ENCODE assay signal across 12 cellular contexts in genomic region chr19:15315101-15315500, GRCh38. TPM values are rescaled to one million over a fixed set of nuclear protein-coding genes. Genes with fewer than 3 reads are reported as not detected.
DNase-seq lines count a peak whose midpoint lies in the region; ATAC-seq and TF ChIP-seq lines count a peak whose summit lies in the region.
"Had no signal": no experiment of that assay in that cellular context is flagged by ENCODE, and none has a peak within 500 bp of the region (broad histone marks: within the 10 kb centered on the region; RNA-seq: fewer than 3 reads in every experiment).

No MANE protein-coding gene starts in this region.

- H3K9me3 ChIP-seq in naive thymus-derived CD4-positive, alpha-beta T cell (ENCODE audit: control insufficient read depth in 2 of 3, low read length in 3 of 3) = no peaks in the 10 kb centered on the region
- no peaks in the 10 kb centered on the region for H3K9me3 ChIP-seq in adrenal gland (replicated peaks in 1 of 3)
- H3K9me3 ChIP-seq: thyroid gland had no signal

- peaks cover 80% of the 10 kb centered on the region for H3K4me1 Mint-ChIP-seq in activated naive CD8-positive, alpha-beta T cell (ENCODE audit: low read depth)
- peaks cover 60 to 94% (median 76%) of the 10 kb centered on the region in 7 donors for H3K4me1 Mint-ChIP-seq in naive thymus-derived CD4-positive, alpha-beta T cell

- H3K27me3 ChIP-seq in naive thymus-derived CD4-positive, alpha-beta T cell (ENCODE audit: control insufficient read depth in 2 of 2, insufficient read depth in 2 of 2, low read length in 2 of 2) = no peaks in the 10 kb centered on the region
- no peaks in the 10 kb centered on the region for H3K27me3 ChIP-seq in adrenal gland
- H3K27me3 ChIP-seq: neural progenitor cell, thyroid gland had no signal

- no peaks in the 10 kb centered on the region for H3K9me3 Mint-ChIP-seq in activated naive CD8-positive, alpha-beta T cell (ENCODE audit: low read depth)
- no peaks in the 10 kb centered on the region for H3K9me3 Mint-ChIP-seq in naive thymus-derived CD4-positive, alpha-beta T cell

- peak overlapping the region; percentile 54 for H3K4me3 Mint-ChIP-seq in activated naive CD8-positive, alpha-beta T cell
- peak overlapping the region in 9 of 10 donors; percentile 16 to 77 (median 33) for H3K4me3 Mint-ChIP-seq in naive thymus-derived CD4-positive, alpha-beta T cell
- H3K4me3 Mint-ChIP-seq: neural progenitor cell had no signal

- H3K36me3 ChIP-seq in naive thymus-derived CD4-positive, alpha-beta T cell (ENCODE audit: control insufficient read depth in 2 of 3, insufficient read depth in 3 of 3, low read length in 3 of 3) = no peaks in the 10 kb centered on the region
- H3K36me3 ChIP-seq in adrenal gland (replicated peaks in 1 of 2) = no peaks in the 10 kb centered on the region
- H3K36me3 ChIP-seq: neural progenitor cell, thyroid gland had no signal

- WGBS in adrenal gland, 4 donors = 77 to 88% (median 87%) methylated on average over 6 of the region's 6 CpGs

- no peaks in the 10 kb centered on the region for H3K36me3 Mint-ChIP-seq in activated naive CD8-positive, alpha-beta T cell
- H3K36me3 Mint-ChIP-seq in naive thymus-derived CD4-positive, alpha-beta T cell = peaks cover 0 to 6% (median 0%) of the 10 kb centered on the region in 5 donors

- intact Hi-C loops in naive thymus-derived CD4-positive, alpha-beta T cell (cut with micrococcal nuclease) = no loop called here
- intact Hi-C loops in adrenal gland (cut with DNase I) = no loop called here

- CTCF ChIA-PET in naive thymus-derived CD4-positive, alpha-beta T cell (lab: Charles Lee) = no interaction called here

- no peak overlapping the region for H3K4me3 ChIP-seq in naive thymus-derived CD4-positive, alpha-beta T cell (ENCODE audit: low read length)
- no peak overlapping the region for H3K4me3 ChIP-seq in adrenal gland
- H3K4me3 ChIP-seq: neural progenitor cell, thyroid gland had no signal

- TF ChIP-seq POLR2A in adrenal gland (IDR thresholded peaks at IDR 0.05) = no peak

- no peak overlapping the region for H3K27ac ChIP-seq in naive thymus-derived CD4-positive, alpha-beta T cell (ENCODE audit: low read depth, low read length)
- no peak overlapping the region for H3K27ac ChIP-seq in adrenal gland
- H3K27ac ChIP-seq: KMS-11, neural progenitor cell, thyroid gland had no signal

- peak overlapping the region; percentile 85 for H3K27ac Mint-ChIP-seq in activated naive CD8-positive, alpha-beta T cell
- H3K27ac Mint-ChIP-seq in naive thymus-derived CD4-positive, alpha-beta T cell = peak overlapping the region in 7 of 9 donors; percentile 18 to 80 (median 62)
- H3K27ac Mint-ChIP-seq: neural progenitor cell had no signal

- TF ChIP-seq CTCF in adrenal gland (IDR thresholded peaks at IDR 0.05) = no peak

- ATAC-seq in naive thymus-derived CD4-positive, alpha-beta T cell = no peak
- ATAC-seq in GM19455 (IDR thresholded peaks at IDR 0.05; ENCODE audit: unreplicated experiment) = no peak
- ATAC-seq: left lobe of liver had no signal

- POLR2A ChIA-PET in naive thymus-derived CD4-positive, alpha-beta T cell (lab: Charles Lee) = interaction anchor here (1.1 kb wide), 1 partner anchor 17 kb away, joined by 3 read pairs; no protein-coding TSS in a partner anchor

- no peaks in the 10 kb centered on the region for H3K27me3 Mint-ChIP-seq in activated naive CD8-positive, alpha-beta T cell
- no peaks in the 10 kb centered on the region for H3K27me3 Mint-ChIP-seq in naive thymus-derived CD4-positive, alpha-beta T cell

- peak; percentile 64 for DNase-seq in COLO668 (lab: John Stamatoyannopoulos, UW; ENCODE audit: unreplicated experiment)
- peak; percentile 40 for DNase-seq in NCI-H2029 treated with DMSO at 0.1 percent for 48 hours (lab: John Stamatoyannopoulos, UW)
- DNase-seq in naive thymus-derived CD4-positive, alpha-beta T cell = no peak
- no peak for DNase-seq in HUDEP-2 (lab: John Stamatoyannopoulos, UW; ENCODE audit: unreplicated experiment in 76 of 76)
- DNase-seq in adrenal gland = no peak
- DNase-seq: NCI-H2171, thyroid gland had no signal

- peaks cover 38 to 63% of the 10 kb centered on the region in 2 donors for H3K4me1 ChIP-seq in naive thymus-derived CD4-positive, alpha-beta T cell (ENCODE audit: control insufficient read depth in 2 of 2, insufficient read depth in 2 of 2, low read length in 2 of 2)
- peaks cover 31 to 80% of the 10 kb centered on the region in 2 donors for H3K4me1 ChIP-seq in adrenal gland (replicated peaks in 1 of 2)

RNA-seq across cellular contexts. Expression of gene BRD4, which starts 17.2 kb away (rescaled TPM):
- 100 to 1,000 TPM; 104 to 168 (median 128) TPM for total RNA-seq in naive thymus-derived CD4-positive, alpha-beta T cell
- polyA plus RNA-seq in naive thymus-derived CD4-positive, alpha-beta T cell = 10 to 100 TPM; 10.5 to 19.8 TPM
- total RNA-seq in adrenal gland = 100 to 1,000 TPM in 2 of 8 donors, 10 to 100 TPM in 6; 28.0 to 109 (median 55.2) TPM
- polyA plus RNA-seq in adrenal gland = 10 to 100 TPM; 24.5 to 58.6 (median 26.7) TPM

Comparison
In these comparisons a context has a peak if more than half of its experiments do, and no peak if none do; other contexts are left out.
1. DNase-seq: peak in COLO668 (single experiment) and NCI-H2029 treated with DMSO at 0.1 percent for 48 hours (single experiment); none in naive thymus-derived CD4-positive, alpha-beta T cell (0 of 9), HUDEP-2 (0 of 76) and adrenal gland (0 of 7).